Comparison of ENCODE assay signal across 1 cellular context in the genomic region with DNA sequence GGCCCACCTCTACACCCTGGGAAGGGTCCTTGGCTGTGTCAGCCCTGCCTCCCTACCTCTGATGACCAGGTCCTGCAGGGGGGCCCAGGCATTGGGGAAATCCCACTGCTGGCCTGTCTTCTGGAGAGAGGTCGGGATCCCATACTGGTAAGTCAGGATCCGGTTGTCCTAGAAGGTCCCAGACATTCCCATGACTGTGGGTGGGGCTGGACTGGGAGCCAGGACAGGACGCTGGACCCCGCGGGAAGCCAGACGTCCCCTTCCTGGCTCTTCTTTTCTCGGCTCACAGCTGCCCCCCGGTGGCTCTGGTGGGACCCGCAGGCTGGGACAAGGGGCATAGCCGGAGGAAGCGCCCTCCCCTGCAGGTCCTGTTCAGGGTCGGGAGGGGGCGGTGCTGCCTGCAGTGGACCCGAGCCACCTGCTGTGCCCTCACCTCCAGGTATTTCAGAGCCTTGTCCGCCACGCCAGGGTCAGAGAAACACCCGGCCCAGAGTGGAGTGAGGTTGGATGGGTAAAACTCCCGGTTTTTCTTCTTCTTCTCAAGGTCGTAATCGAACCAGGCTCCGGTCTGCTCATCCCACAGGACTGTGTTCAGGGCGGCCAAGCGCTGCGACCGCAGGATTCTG.
TF ChIP-seq lines count a peak whose summit lies in the region.

No MANE protein-coding gene starts in this region.

TF ChIP-seq in HepG2, 621 proteins besides CTCF, POLR2A, EP300 and RAD21 (continued from another document and continues in another):
- TF ChIP-seq, protein P1, sequence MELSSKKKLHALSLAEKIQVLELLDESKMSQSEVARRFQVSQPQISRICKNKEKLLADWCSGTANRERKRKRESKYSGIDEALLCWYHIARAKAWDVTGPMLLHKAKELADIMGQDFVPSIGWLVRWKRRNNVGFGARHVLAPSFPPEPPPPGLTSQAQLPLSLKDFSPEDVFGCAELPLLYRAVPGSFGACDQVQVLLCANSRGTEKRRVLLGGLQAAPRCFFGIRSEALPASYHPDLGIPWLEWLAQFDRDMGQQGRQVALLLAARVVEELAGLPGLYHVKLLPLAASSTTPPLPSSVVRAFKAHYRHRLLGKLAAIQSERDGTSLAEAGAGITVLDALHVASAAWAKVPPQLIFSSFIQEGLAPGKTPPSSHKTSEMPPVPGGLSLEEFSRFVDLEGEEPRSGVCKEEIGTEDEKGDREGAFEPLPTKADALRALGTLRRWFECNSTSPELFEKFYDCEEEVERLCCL (CRISPR knock-in tag; IDR thresholded peaks at IDR 0.05; ENCODE audit: borderline replicate concordance), result no peak
- TF ChIP-seq CC2D1A (CRISPR knock-in tag; IDR thresholded peaks at IDR 0.05) (no peak), ZNF30 (CRISPR knock-in tag; IDR thresholded peaks at IDR 0.05) (no peak), NBN (conservative IDR thresholded peaks at IDR 0.05) (no peak), ZNF17 (CRISPR knock-in tag; IDR thresholded peaks at IDR 0.05) (no peak), MLLT10 (CRISPR knock-in tag; IDR thresholded peaks at IDR 0.05) (no peak), ARNTL (CRISPR knock-in tag; IDR thresholded peaks at IDR 0.05) (no peak), ZNF484 (CRISPR knock-in tag; IDR thresholded peaks at IDR 0.05; ENCODE audit: borderline replicate concordance, low read depth) (no peak), HCFC1 (IDR thresholded peaks at IDR 0.05; ENCODE audit: low read depth, low read length) (no peak), ERF (CRISPR knock-in tag; IDR thresholded peaks at IDR 0.05) (peak; percentile 78; the same call in 1 of the 2 replicates), ZNF235 (CRISPR knock-in tag; IDR thresholded peaks at IDR 0.05; ENCODE audit: borderline replicate concordance) (no peak), ZC3H13 (CRISPR knock-in tag; IDR thresholded peaks at IDR 0.05) (no peak), ATRX (CRISPR knock-in tag; IDR thresholded peaks at IDR 0.05; ENCODE audit: borderline replicate concordance) (no peak), ZNF589 (CRISPR knock-in tag; conservative IDR thresholded peaks at IDR 0.05) (no peak), CREM (IDR thresholded peaks at IDR 0.05) (no peak), CREM (CRISPR knock-in tag; IDR thresholded peaks at IDR 0.05) (no peak), RBAK (CRISPR knock-in tag; IDR thresholded peaks at IDR 0.05) (no peak), ELF1 (CRISPR knock-in tag; IDR thresholded peaks at IDR 0.05) (peak; percentile 65), ZSCAN22 (CRISPR knock-in tag; IDR thresholded peaks at IDR 0.05) (no peak), SIX4 (CRISPR knock-in tag; IDR thresholded peaks at IDR 0.05) (no peak), MAZ (IDR thresholded peaks at IDR 0.05; ENCODE audit: borderline replicate concordance, low read depth, low read length) (peak; percentile 33; the same call in 1 of the 2 replicates), MAZ (CRISPR knock-in tag; IDR thresholded peaks at IDR 0.05; ENCODE audit: low read depth) (peak; percentile 68; the same call in 1 of the 2 replicates), ZNF33A (CRISPR knock-in tag; IDR thresholded peaks at IDR 0.05; ENCODE audit: borderline replicate concordance) (no peak), PAX8 (CRISPR knock-in tag; IDR thresholded peaks at IDR 0.05; ENCODE audit: borderline replicate concordance) (no peak), GPN1 (CRISPR knock-in tag; IDR thresholded peaks at IDR 0.05; ENCODE audit: borderline replicate concordance) (no peak), GTF2F1 (IDR thresholded peaks at IDR 0.05; ENCODE audit: low read length) (no peak), RBM22 (optimal IDR thresholded peaks at IDR 0.05; ENCODE audit: low read length) (no peak), ZNF34 (CRISPR knock-in tag; IDR thresholded peaks at IDR 0.05; ENCODE audit: borderline replicate concordance) (no peak)
- TF ChIP-seq, protein P2, sequence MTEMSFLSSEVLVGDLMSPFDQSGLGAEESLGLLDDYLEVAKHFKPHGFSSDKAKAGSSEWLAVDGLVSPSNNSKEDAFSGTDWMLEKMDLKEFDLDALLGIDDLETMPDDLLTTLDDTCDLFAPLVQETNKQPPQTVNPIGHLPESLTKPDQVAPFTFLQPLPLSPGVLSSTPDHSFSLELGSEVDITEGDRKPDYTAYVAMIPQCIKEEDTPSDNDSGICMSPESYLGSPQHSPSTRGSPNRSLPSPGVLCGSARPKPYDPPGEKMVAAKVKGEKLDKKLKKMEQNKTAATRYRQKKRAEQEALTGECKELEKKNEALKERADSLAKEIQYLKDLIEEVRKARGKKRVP (CRISPR knock-in tag; IDR thresholded peaks at IDR 0.05), result no peak
- TF ChIP-seq, protein P3, sequence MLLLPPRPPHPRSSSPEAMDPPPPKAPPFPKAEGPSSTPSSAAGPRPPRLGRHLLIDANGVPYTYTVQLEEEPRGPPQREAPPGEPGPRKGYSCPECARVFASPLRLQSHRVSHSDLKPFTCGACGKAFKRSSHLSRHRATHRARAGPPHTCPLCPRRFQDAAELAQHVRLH (CRISPR knock-in tag; IDR thresholded peaks at IDR 0.05; ENCODE audit: borderline replicate concordance, low read depth), result peak; percentile 70; the same call in 1 of the 2 replicates
- TF ChIP-seq, protein P4, sequence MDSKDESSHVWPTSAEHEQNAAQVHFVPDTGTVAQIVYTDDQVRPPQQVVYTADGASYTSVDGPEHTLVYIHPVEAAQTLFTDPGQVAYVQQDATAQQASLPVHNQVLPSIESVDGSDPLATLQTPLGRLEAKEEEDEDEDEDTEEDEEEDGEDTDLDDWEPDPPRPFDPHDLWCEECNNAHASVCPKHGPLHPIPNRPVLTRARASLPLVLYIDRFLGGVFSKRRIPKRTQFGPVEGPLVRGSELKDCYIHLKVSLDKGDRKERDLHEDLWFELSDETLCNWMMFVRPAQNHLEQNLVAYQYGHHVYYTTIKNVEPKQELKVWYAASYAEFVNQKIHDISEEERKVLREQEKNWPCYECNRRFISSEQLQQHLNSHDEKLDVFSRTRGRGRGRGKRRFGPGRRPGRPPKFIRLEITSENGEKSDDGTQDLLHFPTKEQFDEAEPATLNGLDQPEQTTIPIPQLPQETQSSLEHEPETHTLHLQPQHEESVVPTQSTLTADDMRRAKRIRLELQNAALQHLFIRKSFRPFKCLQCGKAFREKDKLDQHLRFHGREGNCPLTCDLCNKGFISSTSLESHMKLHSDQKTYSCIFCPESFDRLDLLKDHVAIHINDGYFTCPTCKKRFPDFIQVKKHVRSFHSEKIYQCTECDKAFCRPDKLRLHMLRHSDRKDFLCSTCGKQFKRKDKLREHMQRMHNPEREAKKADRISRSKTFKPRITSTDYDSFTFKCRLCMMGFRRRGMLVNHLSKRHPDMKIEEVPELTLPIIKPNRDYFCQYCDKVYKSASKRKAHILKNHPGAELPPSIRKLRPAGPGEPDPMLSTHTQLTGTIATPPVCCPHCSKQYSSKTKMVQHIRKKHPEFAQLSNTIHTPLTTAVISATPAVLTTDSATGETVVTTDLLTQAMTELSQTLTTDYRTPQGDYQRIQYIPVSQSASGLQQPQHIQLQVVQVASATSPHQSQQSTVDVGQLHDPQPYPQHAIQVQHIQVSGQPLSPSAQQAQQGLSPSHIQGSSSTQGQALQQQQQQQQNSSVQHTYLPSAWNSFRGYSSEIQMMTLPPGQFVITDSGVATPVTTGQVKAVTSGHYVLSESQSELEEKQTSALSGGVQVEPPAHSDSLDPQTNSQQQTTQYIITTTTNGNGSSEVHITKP (CRISPR knock-in tag; IDR thresholded peaks at IDR 0.05; ENCODE audit: low read depth), result no peak
- TF ChIP-seq, protein P5, sequence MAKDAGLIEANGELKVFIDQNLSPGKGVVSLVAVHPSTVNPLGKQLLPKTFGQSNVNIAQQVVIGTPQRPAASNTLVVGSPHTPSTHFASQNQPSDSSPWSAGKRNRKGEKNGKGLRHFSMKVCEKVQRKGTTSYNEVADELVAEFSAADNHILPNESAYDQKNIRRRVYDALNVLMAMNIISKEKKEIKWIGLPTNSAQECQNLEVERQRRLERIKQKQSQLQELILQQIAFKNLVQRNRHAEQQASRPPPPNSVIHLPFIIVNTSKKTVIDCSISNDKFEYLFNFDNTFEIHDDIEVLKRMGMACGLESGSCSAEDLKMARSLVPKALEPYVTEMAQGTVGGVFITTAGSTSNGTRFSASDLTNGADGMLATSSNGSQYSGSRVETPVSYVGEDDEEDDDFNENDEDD (CRISPR knock-in tag; IDR thresholded peaks at IDR 0.05; ENCODE audit: borderline replicate concordance), result no peak
- TF ChIP-seq, protein P6, sequence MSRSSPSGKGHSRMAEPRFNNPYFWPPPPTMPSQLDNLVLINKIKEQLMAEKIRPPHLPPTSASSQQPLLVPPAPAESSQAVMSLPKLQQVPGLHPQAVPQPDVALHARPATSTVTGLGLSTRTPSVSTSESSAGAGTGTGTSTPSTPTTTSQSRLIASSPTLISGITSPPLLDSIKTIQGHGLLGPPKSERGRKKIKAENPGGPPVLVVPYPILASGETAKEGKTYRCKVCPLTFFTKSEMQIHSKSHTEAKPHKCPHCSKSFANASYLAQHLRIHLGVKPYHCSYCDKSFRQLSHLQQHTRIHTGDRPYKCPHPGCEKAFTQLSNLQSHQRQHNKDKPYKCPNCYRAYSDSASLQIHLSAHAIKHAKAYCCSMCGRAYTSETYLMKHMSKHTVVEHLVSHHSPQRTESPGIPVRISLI (CRISPR knock-in tag; IDR thresholded peaks at IDR 0.05; ENCODE audit: borderline replicate concordance), result no peak
- TF ChIP-seq, protein P7, sequence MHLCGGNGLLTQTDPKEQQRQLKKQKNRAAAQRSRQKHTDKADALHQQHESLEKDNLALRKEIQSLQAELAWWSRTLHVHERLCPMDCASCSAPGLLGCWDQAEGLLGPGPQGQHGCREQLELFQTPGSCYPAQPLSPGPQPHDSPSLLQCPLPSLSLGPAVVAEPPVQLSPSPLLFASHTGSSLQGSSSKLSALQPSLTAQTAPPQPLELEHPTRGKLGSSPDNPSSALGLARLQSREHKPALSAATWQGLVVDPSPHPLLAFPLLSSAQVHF (CRISPR knock-in tag; IDR thresholded peaks at IDR 0.05), result no peak
- TF ChIP-seq, protein P8, sequence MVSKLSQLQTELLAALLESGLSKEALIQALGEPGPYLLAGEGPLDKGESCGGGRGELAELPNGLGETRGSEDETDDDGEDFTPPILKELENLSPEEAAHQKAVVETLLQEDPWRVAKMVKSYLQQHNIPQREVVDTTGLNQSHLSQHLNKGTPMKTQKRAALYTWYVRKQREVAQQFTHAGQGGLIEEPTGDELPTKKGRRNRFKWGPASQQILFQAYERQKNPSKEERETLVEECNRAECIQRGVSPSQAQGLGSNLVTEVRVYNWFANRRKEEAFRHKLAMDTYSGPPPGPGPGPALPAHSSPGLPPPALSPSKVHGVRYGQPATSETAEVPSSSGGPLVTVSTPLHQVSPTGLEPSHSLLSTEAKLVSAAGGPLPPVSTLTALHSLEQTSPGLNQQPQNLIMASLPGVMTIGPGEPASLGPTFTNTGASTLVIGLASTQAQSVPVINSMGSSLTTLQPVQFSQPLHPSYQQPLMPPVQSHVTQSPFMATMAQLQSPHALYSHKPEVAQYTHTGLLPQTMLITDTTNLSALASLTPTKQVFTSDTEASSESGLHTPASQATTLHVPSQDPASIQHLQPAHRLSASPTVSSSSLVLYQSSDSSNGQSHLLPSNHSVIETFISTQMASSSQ (IDR thresholded peaks at IDR 0.05; ENCODE audit: low read depth), result no peak
- TF ChIP-seq, protein P8 (CRISPR knock-in tag; IDR thresholded peaks at IDR 0.05; ENCODE audit: borderline replicate concordance), result no peak
- TF ChIP-seq, protein P9, sequence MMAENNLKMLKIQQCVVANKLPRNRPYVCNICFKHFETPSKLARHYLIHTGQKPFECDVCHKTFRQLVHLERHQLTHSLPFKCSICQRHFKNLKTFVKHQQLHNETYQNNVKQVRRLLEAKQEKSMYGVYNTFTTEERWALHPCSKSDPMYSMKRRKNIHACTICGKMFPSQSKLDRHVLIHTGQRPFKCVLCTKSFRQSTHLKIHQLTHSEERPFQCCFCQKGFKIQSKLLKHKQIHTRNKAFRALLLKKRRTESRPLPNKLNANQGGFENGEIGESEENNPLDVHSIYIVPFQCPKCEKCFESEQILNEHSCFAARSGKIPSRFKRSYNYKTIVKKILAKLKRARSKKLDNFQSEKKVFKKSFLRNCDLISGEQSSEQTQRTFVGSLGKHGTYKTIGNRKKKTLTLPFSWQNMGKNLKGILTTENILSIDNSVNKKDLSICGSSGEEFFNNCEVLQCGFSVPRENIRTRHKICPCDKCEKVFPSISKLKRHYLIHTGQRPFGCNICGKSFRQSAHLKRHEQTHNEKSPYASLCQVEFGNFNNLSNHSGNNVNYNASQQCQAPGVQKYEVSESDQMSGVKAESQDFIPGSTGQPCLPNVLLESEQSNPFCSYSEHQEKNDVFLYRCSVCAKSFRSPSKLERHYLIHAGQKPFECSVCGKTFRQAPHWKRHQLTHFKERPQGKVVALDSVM (CRISPR knock-in tag; IDR thresholded peaks at IDR 0.05), result no peak
- TF ChIP-seq, protein P10, sequence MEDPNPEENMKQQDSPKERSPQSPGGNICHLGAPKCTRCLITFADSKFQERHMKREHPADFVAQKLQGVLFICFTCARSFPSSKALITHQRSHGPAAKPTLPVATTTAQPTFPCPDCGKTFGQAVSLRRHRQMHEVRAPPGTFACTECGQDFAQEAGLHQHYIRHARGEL (CRISPR knock-in tag; IDR thresholded peaks at IDR 0.05), result no peak
- TF ChIP-seq, protein P11, sequence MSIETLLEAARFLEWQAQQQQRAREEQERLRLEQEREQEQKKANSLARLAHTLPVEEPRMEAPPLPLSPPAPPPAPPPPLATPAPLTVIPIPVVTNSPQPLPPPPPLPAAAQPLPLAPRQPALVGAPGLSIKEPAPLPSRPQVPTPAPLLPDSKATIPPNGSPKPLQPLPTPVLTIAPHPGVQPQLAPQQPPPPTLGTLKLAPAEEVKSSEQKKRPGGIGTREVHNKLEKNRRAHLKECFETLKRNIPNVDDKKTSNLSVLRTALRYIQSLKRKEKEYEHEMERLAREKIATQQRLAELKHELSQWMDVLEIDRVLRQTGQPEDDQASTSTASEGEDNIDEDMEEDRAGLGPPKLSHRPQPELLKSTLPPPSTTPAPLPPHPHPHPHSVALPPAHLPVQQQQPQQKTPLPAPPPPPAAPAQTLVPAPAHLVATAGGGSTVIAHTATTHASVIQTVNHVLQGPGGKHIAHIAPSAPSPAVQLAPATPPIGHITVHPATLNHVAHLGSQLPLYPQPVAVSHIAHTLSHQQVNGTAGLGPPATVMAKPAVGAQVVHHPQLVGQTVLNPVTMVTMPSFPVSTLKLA (IDR thresholded peaks at IDR 0.05), result no peak
